ENCODE assay signal across 14 cellular contexts in genomic region chr6:107690864-107691661, GRCh38.
DNase-seq lines count a peak whose midpoint lies in the region; ATAC-seq and TF ChIP-seq lines count a peak whose summit lies in the region.
"Had no signal": no experiment of that assay in that cellular context is flagged by ENCODE, and none has a peak within 500 bp of the region (broad histone marks: within the 10 kb centered on the region; RNA-seq: fewer than 3 reads in every experiment).

No MANE protein-coding gene starts in this region.

- H3K4me3 ChIP-seq in AG10803 (ENCODE audit: low read length) (no peak overlapping the region), fibroblast of the aortic adventitia (ENCODE audit: low read depth, low read length) (peak overlapping the region; percentile 34), osteoblast (ENCODE audit: insufficient read depth, low read length) (peak overlapping the region; percentile 29)
- no peak overlapping the region for H3K4me3 ChIP-seq in CD4-positive, alpha-beta memory T cell (ENCODE audit: low read length in 2 of 2)
- H3K4me3 ChIP-seq: pancreas had no signal

- DNase-seq in AG10803 (ENCODE audit: low read depth) (peak; percentile 86), NCI-H2227 (lab: John Stamatoyannopoulos, UW; ENCODE audit: unreplicated experiment) (peak; percentile 89), fibroblast of the aortic adventitia (ENCODE audit: low read depth) (peak; percentile 94), osteoblast (ENCODE audit: insufficient read length, low spot score, missing footprints) (peak; percentile 90), activated gamma-delta T cell (lab: John Stamatoyannopoulos, UW) (no peak), NOMO-1 (lab: John Stamatoyannopoulos, UW; ENCODE audit: unreplicated experiment in 2 of 2) (no peak)
- no peak for DNase-seq in CD4-positive, alpha-beta memory T cell
- DNase-seq: activated T-cell treated with anti-CD3 and anti-CD28 coated beads for 4 hours; CD8-positive, alpha-beta T cell; Kasumi-1; kidney glomerular epithelial cell; pancreas; RPMI8226 had no signal

- peak overlapping the region; percentile 17 for H2AFZ ChIP-seq in osteoblast (ENCODE audit: low read length)

- no peaks in the 10 kb centered on the region for H3K36me3 Mint-ChIP-seq in CD4-positive, alpha-beta memory T cell
- H3K36me3 Mint-ChIP-seq: CD8-positive, alpha-beta T cell had no signal

- no peaks in the 10 kb centered on the region for H4K20me1 ChIP-seq in osteoblast (ENCODE audit: insufficient read depth, low read length)

- peaks cover 0 to 3% (median 0%) of the 10 kb centered on the region in 8 donors for H3K9me3 Mint-ChIP-seq in CD4-positive, alpha-beta memory T cell
- H3K9me3 Mint-ChIP-seq: CD8-positive, alpha-beta T cell had no signal

- no peak for ATAC-seq in HG03045 (IDR thresholded peaks at IDR 0.05; ENCODE audit: unreplicated experiment)
- ATAC-seq: CD8-positive, alpha-beta T cell had no signal

- TF ChIP-seq CTCF in AG10803 (conservative IDR thresholded peaks at IDR 0.05; ENCODE audit: low read length) (no peak), fibroblast of the aortic adventitia (IDR thresholded peaks at IDR 0.05; ENCODE audit: insufficient read depth, low read length) (no peak), osteoblast (IDR thresholded peaks at IDR 0.05; ENCODE audit: extremely low read depth, low read depth, low read length) (no peak)

- CTCF ChIA-PET in CD4-positive, alpha-beta memory T cell (lab: Charles Lee; ENCODE audit: partially characterized antibody): interaction anchor here (0.7 to 1.7 kb wide), 5 partner anchors 12 to 114 kb away, joined by 3 to 5 read pairs (median 3); no protein-coding TSS in a partner anchor

- no peak overlapping the region for H3K27ac Mint-ChIP-seq in CD4-positive, alpha-beta memory T cell
- H3K27ac Mint-ChIP-seq: CD8-positive, alpha-beta T cell had no signal

- H3K36me3 ChIP-seq in osteoblast (ENCODE audit: insufficient read depth, low read length): no peaks in the 10 kb centered on the region
- no peaks in the 10 kb centered on the region for H3K36me3 ChIP-seq in CD4-positive, alpha-beta memory T cell (ENCODE audit: insufficient read depth, low read length)
- H3K36me3 ChIP-seq: pancreas had no signal

- intact Hi-C loops in CD4-positive, alpha-beta memory T cell (cut with micrococcal nuclease): no loop called here

- H3K27ac ChIP-seq in osteoblast (ENCODE audit: low read depth, low read length): peak overlapping the region; percentile 98
- H3K27ac ChIP-seq in CD4-positive, alpha-beta memory T cell (ENCODE audit: low read depth, low read length): no peak overlapping the region
- H3K27ac ChIP-seq: pancreas had no signal

- H3K4me1 ChIP-seq in osteoblast (ENCODE audit: insufficient read depth, low read length): peaks cover 55% of the 10 kb centered on the region
- no peaks in the 10 kb centered on the region for H3K4me1 ChIP-seq in CD4-positive, alpha-beta memory T cell (ENCODE audit: insufficient read depth, low read length)
- H3K4me1 ChIP-seq: pancreas had no signal

- POLR2A ChIA-PET in CD4-positive, alpha-beta memory T cell (lab: Charles Lee; ENCODE audit: partially characterized antibody): no interaction called here

- H3K27me3 Mint-ChIP-seq in CD4-positive, alpha-beta memory T cell: peaks cover 0 to 3% of the 10 kb centered on the region in 2 donors

- H3K79me2 ChIP-seq in osteoblast (ENCODE audit: insufficient read depth, low read length): no peaks in the 10 kb centered on the region

- H3K4me1 Mint-ChIP-seq in CD4-positive, alpha-beta memory T cell: peaks cover 0 to 3% (median 0%) of the 10 kb centered on the region in 4 donors

- H3K9me3 ChIP-seq in osteoblast (ENCODE audit: low read depth, low read length): no peaks in the 10 kb centered on the region
- no peaks in the 10 kb centered on the region for H3K9me3 ChIP-seq in CD4-positive, alpha-beta memory T cell (ENCODE audit: control insufficient read depth in 1 of 2, low read length in 2 of 2)
- H3K9me3 ChIP-seq: pancreas had no signal

- no peaks in the 10 kb centered on the region for H3K27me3 ChIP-seq in osteoblast (ENCODE audit: insufficient read depth, low read length)
- no peaks in the 10 kb centered on the region for H3K27me3 ChIP-seq in CD4-positive, alpha-beta memory T cell (ENCODE audit: insufficient read depth, low read length)
- H3K27me3 ChIP-seq: pancreas had no signal

- peak overlapping the region; percentile 70 for H3K4me2 ChIP-seq in osteoblast (ENCODE audit: insufficient read depth, low read length)

- H3K4me3 Mint-ChIP-seq in CD4-positive, alpha-beta memory T cell: no peak overlapping the region
- H3K4me3 Mint-ChIP-seq: CD8-positive, alpha-beta T cell had no signal

Comparison
In these comparisons a context has a peak if more than half of its experiments do, and no peak if none do; other contexts are left out.
1. DNase-seq: peak in AG10803 (single experiment), NCI-H2227 (single experiment), fibroblast of the aortic adventitia (single experiment) and osteoblast (single experiment); none in CD4-positive, alpha-beta memory T cell (0 of 5), activated gamma-delta T cell (single experiment) and NOMO-1 (0 of 2).
2. H3K4me3 ChIP-seq: peak in fibroblast of the aortic adventitia (single experiment) and osteoblast (single experiment); none in AG10803 (single experiment) and CD4-positive, alpha-beta memory T cell (0 of 2).